ENCODE assay signal across 8 cellular contexts in genomic region chr1:117930173-117930447, GRCh38. TPM values are rescaled to one million over a fixed set of nuclear protein-coding genes. Genes with fewer than 3 reads are reported as not detected.
A peak's percentile ranks its signal among the peaks of the same experiment; 100 is the strongest.
DNase-seq lines count a peak whose midpoint lies in the region; TF ChIP-seq lines count a peak whose summit lies in the region.

No MANE protein-coding gene starts in this region.

- H3K9me3 ChIP-seq in AG04450 (ENCODE audit: control insufficient read depth, insufficient read depth, low read length) (no peaks in the 10 kb centered on the region; the same call in 1 of the 2 replicates), adrenal gland (replicated peaks in 1 of 3) (no peaks in the 10 kb centered on the region), uterus (no peaks in the 10 kb centered on the region)

- H3K4me1 ChIP-seq in adrenal gland (replicated peaks in 1 of 2), result peaks cover 7 to 47% of the 10 kb centered on the region in 2 donors
- peaks cover 0 to 8% of the 10 kb centered on the region in 2 donors for H3K4me1 ChIP-seq in uterus

- no peak overlapping the region for H3K27ac ChIP-seq in AG04450 (ENCODE audit: low read depth, low read length)
- H3K27ac ChIP-seq in adrenal gland, result peak overlapping the region; percentile 11 to 90 (median 57)
- no peak overlapping the region for H3K27ac ChIP-seq in uterus

- POLR2A ChIA-PET in AG04450 (lab: Yijun Ruan, JAX), result no interaction called here

- H3K36me3 ChIP-seq in adrenal gland (replicated peaks in 1 of 2) (no peaks in the 10 kb centered on the region), uterus (no peaks in the 10 kb centered on the region)

- 0 to 1% (median 1%) methylated on average over 12 of the region's 12 CpGs for WGBS in adrenal gland, 4 donors
- WGBS in lower leg skin, 2 donors, result 0 to 2% methylated on average over 12 of the region's 12 CpGs

- no peaks in the 10 kb centered on the region for H3K27me3 ChIP-seq in AG04450 (ENCODE audit: control insufficient read depth, insufficient read depth, low read length)
- no peaks in the 10 kb centered on the region for H3K27me3 ChIP-seq in adrenal gland
- no peaks in the 10 kb centered on the region for H3K27me3 ChIP-seq in uterus

- intact Hi-C loops in adrenal gland (cut with DNase I), result no loop called here
- intact Hi-C loops in lower leg skin (cut with DNase I; ENCODE audit: low total_unique reads), result no loop called here
- intact Hi-C loops in uterus (cut with DNase I; ENCODE audit: low total_unique reads), result no loop called here

- TF ChIP-seq POLR2A in adrenal gland (IDR thresholded peaks at IDR 0.05) (no peak), lower leg skin (IDR thresholded peaks at IDR 0.05) (no peak), uterus (IDR thresholded peaks at IDR 0.05) (no peak)

- TF ChIP-seq CTCF in AG04450 (IDR thresholded peaks at IDR 0.05; ENCODE audit: low read depth, low read length), result no peak
- no peak for TF ChIP-seq CTCF in HFF-Myc (IDR thresholded peaks at IDR 0.05; ENCODE audit: low read depth, low read length, missing control alignments)
- TF ChIP-seq CTCF in adrenal gland (IDR thresholded peaks at IDR 0.05), result no peak
- TF ChIP-seq CTCF in lower leg skin (IDR thresholded peaks at IDR 0.05), result no peak
- TF ChIP-seq CTCF in uterus (IDR thresholded peaks at IDR 0.05), result no peak

- H3K4me3 ChIP-seq in AG04450 (ENCODE audit: low read depth, low read length), result peak overlapping the region; percentile 97
- peak overlapping the region; percentile 98 for H3K4me3 ChIP-seq in HFF-Myc (replicated peaks; ENCODE audit: low read depth, low read length)
- peak overlapping the region; percentile 19 to 86 (median 79) for H3K4me3 ChIP-seq in adrenal gland
- H3K4me3 ChIP-seq in lower leg skin (ENCODE audit: low read depth, poor library complexity, severe bottlenecking), result peak overlapping the region; percentile 91
- H3K4me3 ChIP-seq in uterus, result peak overlapping the region; percentile 70 to 82

- CTCF ChIA-PET in AG04450 (lab: Charles Lee), result interaction anchor here (1.0 to 3.9 kb wide), 4 partner anchors 34 to 1205 kb away, joined by 4 to 28 read pairs (median 9); no protein-coding TSS in a partner anchor

- DNase-seq in AG04450 (ENCODE audit: low read depth, low spot score) (no peak), HFF-Myc (ENCODE audit: extremely low read depth, low read depth) (no peak), adrenal gland (no peak), lower leg skin (ENCODE audit: low spot score in 2 of 2) (no peak), uterus (no peak), DMS153 (lab: John Stamatoyannopoulos, UW) (no peak), NCI-H146 (lab: John Stamatoyannopoulos, UW) (no peak)
- DNase-seq in stimulated activated CD4-positive, alpha-beta T cell treated with anti-CD3 and anti-CD28 coated beads, Interleukin-12 subunit alpha, Interleukin-12 subunit beta, amount 100 ng/mL, for 4 hours, result no peak

RNA-seq across cellular contexts. Expression of gene WDR3, which starts 0.6 kb away (rescaled TPM):
- polyA plus RNA-seq in AG04450 (2011; rRNA removed) (33.4 and 41.4 TPM in 2 replicates), adrenal gland (10 to 100 TPM in 1 of 3 donors, 1 to 10 TPM in 2; 2.8 to 57.4 (median 3.0) TPM)
- 43.4 and 52.3 TPM in 2 replicates for polyA minus RNA-seq in AG04450 (2011; rRNA and poly(A)+ RNA removed)
- total RNA-seq in adrenal gland (10 to 100 TPM in 7 of 8 donors, 1 to 10 TPM in 1; 9.9 to 41.8 (median 27.8) TPM), lower leg skin (10 to 100 TPM; 10.2 to 35.5 (median 17.9) TPM), uterus (10 to 100 TPM in 2 of 4 donors, 1 to 10 TPM in 2; 1.8 to 40.9 (median 15.0) TPM)

RNA-seq across cellular contexts. Expression of gene GDAP2, which starts 0.7 kb away (rescaled TPM):
- polyA plus RNA-seq in AG04450 (2011; rRNA removed), result 18.9 and 25.4 TPM in 2 replicates
- 20.1 and 42.1 TPM in 2 replicates for polyA minus RNA-seq in AG04450 (2011; rRNA and poly(A)+ RNA removed)
- 10 to 100 TPM; 11.0 to 33.2 (median 25.1) TPM for total RNA-seq in adrenal gland
- 10 to 100 TPM in 1 of 3 donors, 1 to 10 TPM in 2; 2.2 to 14.5 (median 3.5) TPM for polyA plus RNA-seq in adrenal gland
- total RNA-seq in lower leg skin, result 10 to 100 TPM; 18.1 to 20.4 (median 19.7) TPM
- total RNA-seq in uterus, result 10 to 100 TPM; 10.5 to 41.9 (median 28.2) TPM

Comparison
In these comparisons a context has a peak if more than half of its experiments do, and no peak if none do; other contexts are left out.
1. H3K27ac ChIP-seq: peak in adrenal gland (5 of 5); none in AG04450 (single experiment) and uterus (0 of 2).
2. Peak in every context shown above with its lines, with median percentiles within 50 percentile points of each other: H3K4me3 ChIP-seq.